In genomic region chr1:12301518-12302237, GRCh38 we compare ENCODE assay signal across 27 cellular contexts.
"Had no signal": no experiment of that assay in that cellular context is flagged by ENCODE, and none has a peak within 500 bp of the region (broad histone marks: within the 10 kb centered on the region; RNA-seq: fewer than 3 reads in every experiment).

No MANE protein-coding gene starts in this region.

- ATAC-seq: activated naive CD4-positive, alpha-beta T cell treated with anti-CD3 and anti-CD28 coated beads, Interleukin-2, amount 50 U/mL, for 72 hours; activated naive CD8-positive, alpha-beta T cell treated with anti-CD3 and anti-CD28 coated beads, Interleukin-2, amount 50 U/mL, for 24 hours; activated T-cell treated with anti-CD3 and anti-CD28 coated beads, Interleukin-2, amount 50 U/mL, for 4 hours; body of pancreas; K562; T-helper 17 cell; WTC11 had no signal

- H3K9me3 ChIP-seq: ascending aorta, body of pancreas, SJSA1 had no signal

- H3K4me3 Mint-ChIP-seq: activated CD4-positive, alpha-beta T cell treated with anti-CD3 and anti-CD28 coated beads, Interleukin-2, amount 10 ng/mL, durations not matched to agents 24 days and 14 days; activated naive CD8-positive, alpha-beta T cell treated with anti-CD3 and anti-CD28 coated beads, Interleukin-2, amount 50 U/mL, for 24 hours; activated T-cell treated with anti-CD3 and anti-CD28 coated beads, Interleukin-2, amount 50 U/mL, for 4 hours; T-helper 17 cell; WTC11 had no signal

- H3K27me3 Mint-ChIP-seq: activated CD4-positive, alpha-beta T cell treated with anti-CD3 and anti-CD28 coated beads, Interleukin-2, amount 10 ng/mL, durations not matched to agents 24 days and 14 days; activated naive CD8-positive, alpha-beta T cell treated with anti-CD3 and anti-CD28 coated beads, Interleukin-2, amount 50 U/mL, for 24 hours; T-helper 17 cell had no signal

- H3K27ac Mint-ChIP-seq: activated CD4-positive, alpha-beta T cell treated with anti-CD3 and anti-CD28 coated beads, Interleukin-2, amount 10 ng/mL, durations not matched to agents 24 days and 14 days; activated naive CD4-positive, alpha-beta T cell treated with anti-CD3 and anti-CD28 coated beads, Interleukin-2, amount 50 U/mL, for 72 hours; activated naive CD8-positive, alpha-beta T cell treated with anti-CD3 and anti-CD28 coated beads, Interleukin-2, amount 50 U/mL, for 24 hours; T-helper 17 cell; WTC11 had no signal

- H3K27ac ChIP-seq: ascending aorta, body of pancreas, SJSA1 had no signal

- H3K4me3 ChIP-seq: ascending aorta, body of pancreas, K562, SJSA1 had no signal

- H3K4me1 ChIP-seq: ascending aorta, body of pancreas had no signal

- DNase-seq: activated CD4-positive, alpha-beta T cell treated with anti-CD3 and anti-CD28 coated beads, Interleukin-2, amount 10 ng/mL, durations not matched to agents 24 days and 14 days; activated CD4-positive, alpha-beta T cell treated with anti-CD3 and anti-CD28 coated beads, Interleukin-2, amount 50 U/mL, for 48 hours; activated CD4-positive, CD25-positive, alpha-beta regulatory T cell treated with anti-CD3 and anti-CD28 coated beads, Interleukin-2, amount 50 U/mL, for 72 hours; activated CD8-positive, alpha-beta memory T cell treated with anti-CD3 and anti-CD28 coated beads for 24 hours; activated effector memory CD4-positive, alpha-beta T cell treated with anti-CD3 and anti-CD28 coated beads, Interleukin-2, amount 50 U/mL, for 16 hours; activated naive CD4-positive, alpha-beta T cell treated with Interleukin-2 at 50 U/mL for 16 hours; activated naive CD8-positive, alpha-beta T cell treated with anti-CD3 and anti-CD28 coated beads, Interleukin-2, amount 50 U/mL, for 24 hours; activated T-cell treated with anti-CD3 and anti-CD28 coated beads, Interleukin-2, amount 50 U/mL, for 4 hours; amniotic stem cell; body of pancreas; Karpas-422; NCI-H1048; NCI-H146; NCI-H187 treated with DMSO at 0.1 percent for 48 hours; NCI-H2081 treated with DMSO at 0.1 percent for 48 hours; NCI-H2171; NCI-H2227 treated with DMSO at 0.1 percent for 48 hours; NCI-H446 treated with DMSO at 0.1 percent for 48 hours; NCI-H524 treated with DMSO at 0.1 percent for 48 hours; NCI-H748 treated with DMSO at 0.1 percent for 48 hours; T-helper 17 cell; T-helper 9 cell had no signal

- H3K27me3 ChIP-seq: ascending aorta, body of pancreas, SJSA1 had no signal

- H3K9me3 Mint-ChIP-seq: activated CD4-positive, alpha-beta T cell treated with anti-CD3 and anti-CD28 coated beads, Interleukin-2, amount 10 ng/mL, durations not matched to agents 24 days and 14 days; activated naive CD4-positive, alpha-beta T cell treated with anti-CD3 and anti-CD28 coated beads, Interleukin-2, amount 50 U/mL, for 72 hours; activated naive CD8-positive, alpha-beta T cell treated with anti-CD3 and anti-CD28 coated beads, Interleukin-2, amount 50 U/mL, for 24 hours; activated T-cell treated with anti-CD3 and anti-CD28 coated beads, Interleukin-2, amount 50 U/mL, for 4 hours had no signal
